Comparison of ENCODE assay signal across 14 cellular contexts in genomic region chr10:58457761-58458616, GRCh38. TPM values are rescaled to one million over a fixed set of nuclear protein-coding genes. Genes with fewer than 3 reads are reported as not detected.
DNase-seq lines count a peak whose midpoint lies in the region; ATAC-seq and TF ChIP-seq lines count a peak whose summit lies in the region.
"Had no signal": no experiment of that assay in that cellular context is flagged by ENCODE, and none has a peak within 500 bp of the region (broad histone marks: within the 10 kb centered on the region; RNA-seq: fewer than 3 reads in every experiment).

No MANE protein-coding gene starts in this region.

- ATAC-seq in right lobe of liver = peak in 3 of 4 donors; percentile 67 to 78 (median 73)
- no peak for ATAC-seq in activated CD8-positive, alpha-beta T cell treated with anti-CD3 and anti-CD28 coated beads for 36 hours
- no peak for ATAC-seq in HG03108 (IDR thresholded peaks at IDR 0.05; ENCODE audit: unreplicated experiment)

- H3K27me3 ChIP-seq in right lobe of liver (no peaks in the 10 kb centered on the region), uterus (no peaks in the 10 kb centered on the region)
- H3K27me3 ChIP-seq: gastrocnemius medialis had no signal

- no peak overlapping the region for H3K4me3 ChIP-seq in choroid plexus epithelial cell (ENCODE audit: low read depth, low read length)
- H3K4me3 ChIP-seq in right lobe of liver = no peak overlapping the region
- no peak overlapping the region for H3K4me3 ChIP-seq in uterus
- H3K4me3 ChIP-seq: gastrocnemius medialis, HAP-1 had no signal

- no peak overlapping the region for H3K4me3 Mint-ChIP-seq in activated CD8-positive, alpha-beta T cell treated with anti-CD3 and anti-CD28 coated beads for 36 hours

- TF ChIP-seq POLR2A in right lobe of liver (IDR thresholded peaks at IDR 0.05) (no peak), uterus (IDR thresholded peaks at IDR 0.05) (no peak)

- peaks cover 3% of the 10 kb centered on the region for H3K9me3 Mint-ChIP-seq in activated CD8-positive, alpha-beta T cell treated with anti-CD3 and anti-CD28 coated beads for 36 hours

- H3K4me1 ChIP-seq in right lobe of liver = peaks cover 0 to 11% (median 0%) of the 10 kb centered on the region in 4 donors
- H3K4me1 ChIP-seq in uterus = no peaks in the 10 kb centered on the region
- H3K4me1 ChIP-seq: gastrocnemius medialis, HAP-1 had no signal

- no peak for TF ChIP-seq CTCF in choroid plexus epithelial cell (conservative IDR thresholded peaks at IDR 0.05; ENCODE audit: low read depth, low read length)
- TF ChIP-seq CTCF in right lobe of liver (IDR thresholded peaks at IDR 0.05) = no peak
- no peak for TF ChIP-seq CTCF in uterus (IDR thresholded peaks at IDR 0.05)
- TF ChIP-seq CTCF in activated CD8-positive, alpha-beta T cell treated with anti-CD3 and anti-CD28 coated beads for 36 hours (IDR thresholded peaks at IDR 0.05) = no peak

- H3K4me1 Mint-ChIP-seq in activated CD8-positive, alpha-beta T cell treated with anti-CD3 and anti-CD28 coated beads for 36 hours (ENCODE audit: low read depth) = no peaks in the 10 kb centered on the region

- no peak overlapping the region for H3K27ac Mint-ChIP-seq in activated CD8-positive, alpha-beta T cell treated with anti-CD3 and anti-CD28 coated beads for 36 hours

- H3K36me3 ChIP-seq in right lobe of liver (no peaks in the 10 kb centered on the region), uterus (no peaks in the 10 kb centered on the region)
- H3K36me3 ChIP-seq: gastrocnemius medialis, HAP-1 had no signal

- WGBS in right lobe of liver (ENCODE audit: insufficient coverage, low coverage, low lambda C conversion rate, missing lambda C conversion rate) = 8% methylated on average over 3 of the region's 3 CpGs

- H3K36me3 Mint-ChIP-seq in activated CD8-positive, alpha-beta T cell treated with anti-CD3 and anti-CD28 coated beads for 36 hours (ENCODE audit: low read depth) = no peaks in the 10 kb centered on the region

- H3K27ac ChIP-seq in right lobe of liver = no peak overlapping the region
- H3K27ac ChIP-seq in uterus = peak overlapping the region; percentile 14 to 50

- H3K9me3 ChIP-seq in right lobe of liver = no peaks in the 10 kb centered on the region
- no peaks in the 10 kb centered on the region for H3K9me3 ChIP-seq in uterus
- H3K9me3 ChIP-seq: gastrocnemius medialis, HAP-1 had no signal

- POLR2A ChIA-PET in activated CD8-positive, alpha-beta T cell treated with anti-CD3 and anti-CD28 coated beads for 36 hours (lab: Charles Lee) = no interaction called here

- DNase-seq in M059J (ENCODE audit: low read depth) (peak; percentile 59), choroid plexus epithelial cell (ENCODE audit: low read depth) (peak; percentile 86), right lobe of liver (no peak), uterus (peak; percentile 69 to 77), DMS153 (lab: John Stamatoyannopoulos, UW) (no peak)
- no peak for DNase-seq in activated CD8-positive, alpha-beta T cell treated with anti-CD3 and anti-CD28 coated beads for 36 hours
- DNase-seq: amygdala, mesendoderm, NCI-H526 had no signal

- intact Hi-C loops in right lobe of liver (cut with DNase I) (no loop called here), uterus (cut with DNase I; ENCODE audit: low total_unique reads) (no loop called here)
- intact Hi-C loops in activated CD8-positive, alpha-beta T cell treated with anti-CD3 and anti-CD28 coated beads for 36 hours (cut with micrococcal nuclease) = no loop called here

- CTCF ChIA-PET in activated CD8-positive, alpha-beta T cell treated with anti-CD3 and anti-CD28 coated beads for 36 hours (lab: Charles Lee) = no interaction called here

- peaks cover 6% of the 10 kb centered on the region for H3K27me3 Mint-ChIP-seq in activated CD8-positive, alpha-beta T cell treated with anti-CD3 and anti-CD28 coated beads for 36 hours

RNA-seq across cellular contexts. Expression of gene BICC1, which starts 54.7 kb away (rescaled TPM):
- total RNA-seq in M059J (2014; rRNA removed; shearing (Covaris generic)) = 28.4 and 39.1 TPM in 2 replicates
- total RNA-seq in right lobe of liver (1 to 10 TPM; 1.2 to 9.0 (median 2.3) TPM), uterus (10 to 100 TPM in 3 of 4 donors, 1 to 10 TPM in 1; 1.3 to 29.7 (median 17.5) TPM)
- total RNA-seq in activated CD8-positive, alpha-beta T cell treated with anti-CD3 and anti-CD28 coated beads for 36 hours = not detected
- total RNA-seq: activated CD8-positive, alpha-beta memory T cell treated with anti-CD3 and anti-CD28 coated beads for 36 hours; T-helper 1 cell treated with Interleukin-12 subunit alpha and Interleukin-12 subunit beta and Interleukin-4 antibody, amounts not matched to agents 30 ng/mL and 1 ng/mL, for 36 hours had no signal

Comparison
In these comparisons a context has a peak if more than half of its experiments do, and no peak if none do; other contexts are left out.
1. DNase-seq: peak in M059J (single experiment), choroid plexus epithelial cell (single experiment) and uterus (2 of 2); none in right lobe of liver (0 of 3), activated CD8-positive, alpha-beta T cell treated with anti-CD3 and anti-CD28 coated beads for 36 hours (single experiment) and DMS153 (single experiment).
2. ATAC-seq: peak in right lobe of liver (3 of 4); none in activated CD8-positive, alpha-beta T cell treated with anti-CD3 and anti-CD28 coated beads for 36 hours (single experiment) and HG03108 (single experiment).
3. H3K27ac ChIP-seq: peak in uterus (2 of 2); none in right lobe of liver (0 of 3).